Comparison of ENCODE assay signal across 2 cellular contexts in genomic region chr10:17254543-17254942, GRCh38. TPM values are rescaled to one million over a fixed set of nuclear protein-coding genes. Genes with fewer than 3 reads are reported as not detected.
"Had no signal": no experiment of that assay in that cellular context is flagged by ENCODE, and none has a peak within 500 bp of the region (broad histone marks: within the 10 kb centered on the region; RNA-seq: fewer than 3 reads in every experiment).

No MANE protein-coding gene starts in this region.

RNA-seq across cellular contexts. Expression of gene VIM, which starts 26.5 kb away (rescaled TPM):
- total RNA-seq: HepG2, HT-29 had no signal
- polyA plus RNA-seq: HepG2 had no signal
